Comparison of ENCODE assay signal across 14 cellular contexts in the genomic region with DNA sequence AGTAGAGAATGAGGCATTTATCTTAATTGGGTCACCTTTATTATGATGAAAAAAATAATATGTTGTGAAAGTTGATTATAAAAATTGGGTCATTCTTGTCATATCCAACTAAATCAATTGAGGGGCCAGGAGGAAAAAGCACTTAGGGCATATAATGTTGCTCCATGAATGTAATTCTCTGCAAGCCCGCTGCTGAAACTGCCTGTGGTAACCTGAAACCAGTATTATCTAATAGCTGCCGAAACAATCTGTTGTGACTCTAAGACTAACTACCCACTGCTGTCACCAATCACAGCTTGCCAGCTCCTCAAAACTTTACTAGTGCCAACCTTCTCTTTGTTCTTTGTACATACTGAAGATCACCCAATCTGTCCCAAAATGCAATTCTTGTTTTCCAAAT.
DNase-seq lines count a peak whose midpoint lies in the region; FAIRE-seq and TF ChIP-seq lines count a peak whose summit lies in the region.
"Had no signal": no experiment of that assay in that cellular context is flagged by ENCODE, and none has a peak within 500 bp of the region (broad histone marks: within the 10 kb centered on the region; RNA-seq: fewer than 3 reads in every experiment).

No MANE protein-coding gene starts in this region.

- H3K4me1 ChIP-seq in neural progenitor cell (peaks cover 11% of the 10 kb centered on the region), kidney (ENCODE audit: control insufficient read depth in 1 of 2, insufficient read depth in 1 of 2, low read depth in 1 of 2, low read length in 2 of 2) (no peaks in the 10 kb centered on the region)
- H3K4me1 ChIP-seq: foreskin keratinocyte had no signal

- H3K27ac ChIP-seq in neural progenitor cell, result no peak overlapping the region
- no peak overlapping the region for H3K27ac ChIP-seq in kidney (ENCODE audit: low read depth in 2 of 2, low read length in 2 of 2)
- H3K27ac ChIP-seq: breast epithelium, foreskin keratinocyte, sigmoid colon had no signal

- H3K27me3 ChIP-seq in H7 (ENCODE audit: control insufficient read depth, insufficient read depth, low read length) (no peaks in the 10 kb centered on the region), bronchial epithelial cell (ENCODE audit: control insufficient read depth, insufficient read depth, low read length) (no peaks in the 10 kb centered on the region), neural progenitor cell (no peaks in the 10 kb centered on the region)
- H3K27me3 ChIP-seq: breast epithelium, foreskin keratinocyte, sigmoid colon had no signal

- H3K4me2 ChIP-seq in neural progenitor cell, result peak overlapping the region; percentile 16

- FAIRE-seq in bronchial epithelial cell (lab: Jason Lieb, UNC), result no peak
- FAIRE-seq in kidney (lab: Jason Lieb, UNC), result no peak

- no peaks in the 10 kb centered on the region for H3K9me3 ChIP-seq in neural progenitor cell (ENCODE audit: low read depth)
- no peaks in the 10 kb centered on the region for H3K9me3 ChIP-seq in kidney (ENCODE audit: control insufficient read depth in 1 of 2, low read length in 2 of 2)
- H3K9me3 ChIP-seq: breast epithelium, sigmoid colon had no signal

- peaks cover 7% of the 10 kb centered on the region for H3K4me1 Mint-ChIP-seq in neural progenitor cell

- H3K36me3 ChIP-seq in H7 (replicated peaks; ENCODE audit: control insufficient read depth, insufficient read depth, low read length), result no peaks in the 10 kb centered on the region
- H3K36me3 ChIP-seq in bronchial epithelial cell (ENCODE audit: control insufficient read depth, insufficient read depth, low read length), result no peaks in the 10 kb centered on the region
- H3K36me3 ChIP-seq in neural progenitor cell, result no peaks in the 10 kb centered on the region
- no peaks in the 10 kb centered on the region for H3K36me3 ChIP-seq in kidney (ENCODE audit: control insufficient read depth in 1 of 2, insufficient read depth in 2 of 2, low read length in 2 of 2)
- H3K36me3 ChIP-seq: breast epithelium, sigmoid colon had no signal

- no peaks in the 10 kb centered on the region for H3F3A ChIP-seq in neural progenitor cell (ENCODE audit: low read depth)

- H4K20me1 ChIP-seq in neural progenitor cell (ENCODE audit: low read depth), result peaks cover 3% of the 10 kb centered on the region

- no peak overlapping the region for H3K4me3 Mint-ChIP-seq in neural progenitor cell
- H3K4me3 Mint-ChIP-seq: CD4-positive, alpha-beta memory T cell had no signal

- H3K27ac Mint-ChIP-seq in neural progenitor cell, result peak overlapping the region; percentile 31

- intact Hi-C loops in kidney (cut with DNase I), result no loop called here

- H3K9me3 Mint-ChIP-seq in neural progenitor cell, result no peaks in the 10 kb centered on the region
- H3K9me3 Mint-ChIP-seq: CD4-positive, alpha-beta memory T cell had no signal

- H3K79me2 ChIP-seq in neural progenitor cell (ENCODE audit: low read depth), result no peaks in the 10 kb centered on the region

- H2AFZ ChIP-seq in neural progenitor cell (replicated peaks), result no peak overlapping the region

- H3K27me3 Mint-ChIP-seq in neural progenitor cell (ENCODE audit: insufficient read depth, low read depth), result no peaks in the 10 kb centered on the region
- H3K27me3 Mint-ChIP-seq: CD4-positive, alpha-beta memory T cell had no signal

- H3K4me3 ChIP-seq in H7 (ENCODE audit: insufficient read depth, low read depth, low read length) (no peak overlapping the region), bronchial epithelial cell (ENCODE audit: low read depth, low read length) (no peak overlapping the region), neural progenitor cell (no peak overlapping the region), kidney (ENCODE audit: low read length in 2 of 2) (no peak overlapping the region)
- H3K4me3 ChIP-seq: breast epithelium, lung, sigmoid colon had no signal

- no peaks in the 10 kb centered on the region for H3K36me3 Mint-ChIP-seq in neural progenitor cell
- H3K36me3 Mint-ChIP-seq: CD4-positive, alpha-beta memory T cell had no signal

- DNase-seq in H7, result peak; percentile 28
- DNase-seq in NCI-H446 treated with DMSO at 0.1 percent for 48 hours (lab: John Stamatoyannopoulos, UW), result peak; percentile 46
- DNase-seq in bronchial epithelial cell (ENCODE audit: low read depth), result peak; percentile 26
- peak; percentile 52 for DNase-seq in neural progenitor cell (ENCODE audit: low spot score)
- DNase-seq in HuH-7.5 (ENCODE audit: low spot score), result no peak
- DNase-seq in kidney, result no peak
- no peak for DNase-seq in SHP77 (lab: John Stamatoyannopoulos, UW)
- no peak for DNase-seq in GM03348 (ENCODE audit: low spot score)
- DNase-seq: CD4-positive, alpha-beta memory T cell; foreskin keratinocyte; NK-92 treated with Interleukin-12 subunit alpha and Interleukin-12 subunit beta, amount 100 ng/mL, for 24 hours; sigmoid colon had no signal

- no peak for TF ChIP-seq CTCF in bronchial epithelial cell (IDR thresholded peaks at IDR 0.05; ENCODE audit: insufficient read depth, low read length, severe bottlenecking)
- TF ChIP-seq CTCF in neural progenitor cell (IDR thresholded peaks at IDR 0.05), result no peak
- TF ChIP-seq CTCF in kidney (IDR thresholded peaks at IDR 0.05; ENCODE audit: borderline replicate concordance, extremely low read depth, insufficient read depth), result no peak

- H3K9ac ChIP-seq in neural progenitor cell (no peak overlapping the region), kidney (ENCODE audit: low read length in 2 of 2) (no peak overlapping the region)

Comparison
In these comparisons a context has a peak if more than half of its experiments do, and no peak if none do; other contexts are left out.
1. DNase-seq: peak in H7 (single experiment), NCI-H446 treated with DMSO at 0.1 percent for 48 hours (single experiment), bronchial epithelial cell (single experiment) and neural progenitor cell (single experiment); none in HuH-7.5 (single experiment), kidney (single experiment), SHP77 (0 of 2) and GM03348 (single experiment).